In the genomic region with DNA sequence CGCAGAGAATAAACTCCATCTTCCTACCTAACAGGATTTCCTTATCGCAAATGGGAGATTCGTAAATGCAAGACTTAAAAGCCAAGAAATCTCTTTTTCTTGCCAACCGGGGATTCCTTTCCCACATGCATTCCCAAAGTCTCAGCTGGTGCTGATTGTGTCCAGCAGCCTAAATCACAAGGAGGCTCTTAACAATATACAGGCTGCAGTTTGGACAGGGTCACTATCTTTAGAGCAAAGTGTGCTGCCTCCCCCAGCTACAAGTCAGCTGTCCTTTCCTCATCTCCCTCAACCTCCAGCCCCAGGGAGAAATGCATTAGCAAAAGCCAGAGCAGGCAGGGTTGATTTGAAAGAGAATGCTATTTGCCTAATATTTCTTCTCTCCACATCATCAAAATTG, we compare ENCODE assay signal across 23 cellular contexts.
"Had no signal": no experiment of that assay in that cellular context is flagged by ENCODE, and none has a peak within 500 bp of the region (broad histone marks: within the 10 kb centered on the region; RNA-seq: fewer than 3 reads in every experiment).

No MANE protein-coding gene starts in this region.

- ATAC-seq: heart right ventricle; left lobe of liver; natural killer cell; stimulated activated effector memory CD8-positive, alpha-beta T cell treated with anti-CD3 and anti-CD28 coated beads, Interleukin-12 subunit alpha, Interleukin-12 subunit beta, amount 100 ng/mL, for 72 hours; stimulated activated naive CD8-positive, alpha-beta T cell treated with anti-CD3 and anti-CD28 coated beads, Interleukin-15, Interleukin-2, amounts not matched to agents 100 U/mL and 50 U/mL, for 24 hours had no signal

- H3K27ac ChIP-seq: colonic mucosa, heart right ventricle, ovary, right atrium auricular region, sigmoid colon, suprapubic skin, thyroid gland, uterus had no signal

- H3K36me3 Mint-ChIP-seq: mesothelial cell of epicardium; natural killer cell; stimulated activated effector memory CD8-positive, alpha-beta T cell treated with anti-CD3 and anti-CD28 coated beads, Interleukin-12 subunit alpha, Interleukin-12 subunit beta, amount 100 ng/mL, for 72 hours; type B pancreatic cell had no signal

- H3K36me3 ChIP-seq: colonic mucosa, heart right ventricle, ovary, right atrium auricular region, sigmoid colon, suprapubic skin, thyroid gland, uterus had no signal

- H3K27me3 ChIP-seq: colonic mucosa, ovary, right atrium auricular region, sigmoid colon, suprapubic skin, thyroid gland, uterus had no signal

- DNase-seq: colonic mucosa; dermis blood vessel endothelial cell; erythroblast; heart right ventricle; hypothalamus; kidney glomerular epithelial cell; mammary epithelial cell; natural killer cell; nucleus accumbens; ovary; sigmoid colon; stimulated activated CD4-positive, alpha-beta T cell treated with anti-CD3 and anti-CD28 coated beads, Interleukin-4, amount 100 ng/mL, for 1 hour; stimulated activated CD8-positive, alpha-beta memory T cell treated with anti-CD3 and anti-CD28 coated beads, Interleukin-4, amount 100 ng/mL, for 48 hours; stimulated activated naive CD8-positive, alpha-beta T cell treated with anti-CD3 and anti-CD28 coated beads, Interleukin-15, Interleukin-2, amounts not matched to agents 100 U/mL and 50 U/mL, for 24 hours; thyroid gland; uterus had no signal

- H3K4me1 ChIP-seq: colonic mucosa, sigmoid colon, suprapubic skin, uterus had no signal

- H3K4me3 Mint-ChIP-seq: mesothelial cell of epicardium; natural killer cell; neural crest cell; stimulated activated effector memory CD8-positive, alpha-beta T cell treated with anti-CD3 and anti-CD28 coated beads, Interleukin-12 subunit alpha, Interleukin-12 subunit beta, amount 100 ng/mL, for 72 hours; type B pancreatic cell had no signal

- H3K4me1 Mint-ChIP-seq: natural killer cell; neural crest cell; stimulated activated effector memory CD8-positive, alpha-beta T cell treated with anti-CD3 and anti-CD28 coated beads, Interleukin-12 subunit alpha, Interleukin-12 subunit beta, amount 100 ng/mL, for 72 hours had no signal

- H3K27ac Mint-ChIP-seq: mesothelial cell of epicardium; natural killer cell; stimulated activated effector memory CD8-positive, alpha-beta T cell treated with anti-CD3 and anti-CD28 coated beads, Interleukin-12 subunit alpha, Interleukin-12 subunit beta, amount 100 ng/mL, for 72 hours; type B pancreatic cell had no signal

- H3K9me3 Mint-ChIP-seq: mesothelial cell of epicardium; natural killer cell; neural crest cell; stimulated activated effector memory CD8-positive, alpha-beta T cell treated with anti-CD3 and anti-CD28 coated beads, Interleukin-12 subunit alpha, Interleukin-12 subunit beta, amount 100 ng/mL, for 72 hours; type B pancreatic cell had no signal

- H3K9me3 ChIP-seq: colonic mucosa, heart right ventricle, ovary, right atrium auricular region, sigmoid colon, suprapubic skin, thyroid gland, uterus had no signal

- H3K27me3 Mint-ChIP-seq: type B pancreatic cell had no signal

- H3K4me3 ChIP-seq: colonic mucosa, heart right ventricle, ovary, right atrium auricular region, sigmoid colon, suprapubic skin, thyroid gland, uterus had no signal
